In the genomic region with DNA sequence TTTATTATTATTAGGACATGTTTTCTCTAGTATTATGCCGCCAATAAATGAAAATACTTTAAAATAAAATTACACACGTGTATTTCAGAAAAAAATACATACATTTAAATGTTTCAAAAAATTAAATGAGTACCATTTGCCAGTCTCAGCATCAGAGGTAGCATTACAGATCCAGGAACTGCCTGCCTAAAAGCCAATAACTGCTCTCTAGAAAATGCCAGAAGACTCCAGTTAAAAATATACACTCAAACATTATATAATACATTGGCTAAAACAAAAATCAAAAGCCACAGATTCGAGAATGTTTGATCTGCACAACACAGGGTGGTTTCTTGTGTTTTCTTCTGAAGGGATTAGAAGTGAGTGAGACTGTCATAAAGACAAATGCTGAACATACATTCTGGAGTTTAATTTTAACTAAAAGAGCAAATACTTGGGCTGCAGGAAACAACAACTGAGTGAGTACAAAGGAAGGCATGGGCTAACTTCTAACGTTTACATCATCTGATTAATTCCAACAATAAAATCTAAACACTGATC, we compare ENCODE assay signal across 9 cellular contexts.
DNase-seq lines count a peak whose midpoint lies in the region; ATAC-seq and TF ChIP-seq lines count a peak whose summit lies in the region.
"Had no signal": no experiment of that assay in that cellular context is flagged by ENCODE, and none has a peak within 500 bp of the region (broad histone marks: within the 10 kb centered on the region; RNA-seq: fewer than 3 reads in every experiment).

No MANE protein-coding gene starts in this region.

- H2AFZ ChIP-seq in HCT116 (ENCODE audit: low read depth, low read length, poor library complexity, severe bottlenecking) (no peak overlapping the region), hepatocyte (no peak overlapping the region)

- peaks cover 8% of the 10 kb centered on the region; the same call in 1 of the 2 replicates for H3K79me2 ChIP-seq in HCT116 (ENCODE audit: insufficient read depth, low read length)
- H3K79me2 ChIP-seq in hepatocyte: peaks cover 84% of the 10 kb centered on the region

- no peaks in the 10 kb centered on the region for H3K27me3 Mint-ChIP-seq in WTC11 (ENCODE audit: low read depth)

- peaks cover 4% of the 10 kb centered on the region for H3K9me3 Mint-ChIP-seq in WTC11

- POLR2A ChIA-PET in HCT116 (lab: Charles Lee) (no interaction called here), WTC11 (lab: Charles Lee) (interaction anchor here (0.7 to 1.0 kb wide), 3 partner anchors 9 to 287 kb away, joined by 3 to 4 read pairs (median 3); no protein-coding TSS in a partner anchor)

- CTCF ChIA-PET in HCT116 (lab: Charles Lee): no interaction called here
- CTCF ChIA-PET in WTC11 (lab: Charles Lee): interaction anchor here (0.6 to 1.3 kb wide), 2 partner anchors 142 to 360 kb away, joined by 4 read pairs; no protein-coding TSS in a partner anchor

- H3K4me1 ChIP-seq in HCT116 (ENCODE audit: control insufficient read depth in 1 of 2, insufficient read depth in 2 of 2, low read length in 2 of 2): peaks cover 0 to 31% of the 10 kb centered on the region in 2 experiments; a peak in 2 of 4 replicates
- peaks cover 18% of the 10 kb centered on the region for H3K4me1 ChIP-seq in hepatocyte (ENCODE audit: insufficient read depth)
- peaks cover 10 to 12% (median 10%) of the 10 kb centered on the region in 3 donors for H3K4me1 ChIP-seq in skeletal muscle tissue (ENCODE audit: control insufficient read depth in 3 of 3, insufficient read depth in 3 of 3, low read length in 3 of 3)

- ATAC-seq in HCT116 (no peak), WTC11 (no peak; the same call in 1 of the 2 replicates), GM19452 (IDR thresholded peaks at IDR 0.05; ENCODE audit: unreplicated experiment) (no peak)

- no peak overlapping the region for H3K4me3 ChIP-seq in HCT116 (replicated peaks in 1 of 2; ENCODE audit: low read depth in 1 of 2, low read length in 2 of 2)
- no peak overlapping the region for H3K4me3 ChIP-seq in hepatocyte
- peak overlapping the region in 1 of 3 donors; percentile 5 for H3K4me3 ChIP-seq in skeletal muscle tissue (ENCODE audit: low read length in 3 of 3)

- TF ChIP-seq CTCF in HCT116 (IDR thresholded peaks at IDR 0.05 in 2 of 3, conservative IDR thresholded peaks at IDR 0.05 in 1 of 3; ENCODE audit: borderline replicate concordance in 1 of 3, insufficient read depth in 1 of 3, low read depth in 2 of 3, low read length in 2 of 3): no peak
- no peak for TF ChIP-seq CTCF in WTC11 (IDR thresholded peaks at IDR 0.05)
- no peak for TF ChIP-seq CTCF in hepatocyte (IDR thresholded peaks at IDR 0.05; ENCODE audit: poor library complexity)

- DNase-seq in HCT116 (ENCODE audit: low read depth, low spot score) (no peak), WTC11 (ENCODE audit: low spot score) (no peak), hepatocyte (ENCODE audit: low spot score) (no peak), NCI-H1048 (lab: John Stamatoyannopoulos, UW) (no peak), RPMI8226 (no peak), NCI-H526 (lab: John Stamatoyannopoulos, UW) (no peak)
- DNase-seq: erythroblast had no signal

- TF ChIP-seq RAD21 in HCT116 (IDR thresholded peaks at IDR 0.05; ENCODE audit: low read depth): no peak

- H3K27me3 ChIP-seq in HCT116 (ENCODE audit: insufficient read depth, low read length): no peaks in the 10 kb centered on the region
- no peaks in the 10 kb centered on the region for H3K27me3 ChIP-seq in hepatocyte
- H3K27me3 ChIP-seq in skeletal muscle tissue (ENCODE audit: control insufficient read depth in 3 of 3, insufficient read depth in 3 of 3, low read length in 3 of 3): no peaks in the 10 kb centered on the region

- H3K9ac ChIP-seq in HCT116 (ENCODE audit: low read length) (no peak overlapping the region), skeletal muscle tissue (ENCODE audit: low read depth in 1 of 3, low read length in 3 of 3) (peak overlapping the region in 1 of 3 donors; percentile 40)

- RAD21 ChIA-PET in HCT116 (lab: Charles Lee; ENCODE audit: low non-redundant PET in 1 of 2, low total read pairs in 2 of 2, uncharacterized antibody in 2 of 2, unreplicated experiment in 2 of 2): no interaction called here

- peak overlapping the region; percentile 50 for H3K4me3 Mint-ChIP-seq in WTC11

- H3K27ac ChIP-seq in HCT116 (ENCODE audit: low read depth, low read length): peak overlapping the region; percentile 22; the same call in 1 of the 2 replicates
- H3K27ac ChIP-seq in hepatocyte: peak overlapping the region; percentile 83
- H3K27ac ChIP-seq in skeletal muscle tissue (ENCODE audit: low read depth, low read length): peak overlapping the region; percentile 10

- 31% methylated on average over 4 of the region's 4 CpGs for WGBS in hepatocyte (ENCODE audit: low lambda C conversion rate, missing lambda C conversion rate)

- intact Hi-C loops in HCT116 (cut with micrococcal nuclease): loop anchor here (10.0 kb wide), 1 partner anchor 737 kb away; no protein-coding TSS in a partner anchor

- peaks cover 3% of the 10 kb centered on the region for H3K36me3 Mint-ChIP-seq in WTC11

- no peaks in the 10 kb centered on the region; the same call in 1 of the 2 replicates for H3K9me2 ChIP-seq in HCT116 (ENCODE audit: insufficient read depth)
- no peaks in the 10 kb centered on the region for H3K9me2 ChIP-seq in hepatocyte (replicated peaks; ENCODE audit: insufficient read depth)

- H3K27ac Mint-ChIP-seq in WTC11: peak overlapping the region; percentile 90

- H3K9me3 ChIP-seq in HCT116 (ENCODE audit: control insufficient read depth in 1 of 2, insufficient read depth in 1 of 2, low read depth in 1 of 2, low read length in 2 of 2): no peaks in the 10 kb centered on the region
- H3K9me3 ChIP-seq in hepatocyte (ENCODE audit: low read depth): no peaks in the 10 kb centered on the region
- no peaks in the 10 kb centered on the region for H3K9me3 ChIP-seq in skeletal muscle tissue (ENCODE audit: control insufficient read depth in 3 of 3, low read length in 3 of 3)

- H3K4me1 Mint-ChIP-seq in WTC11: peaks cover 48% of the 10 kb centered on the region

- no peak for TF ChIP-seq POLR2A in HCT116 (IDR thresholded peaks at IDR 0.05; ENCODE audit: borderline replicate concordance, extremely low read depth, insufficient read depth, insufficient read length)

- BruUV-seq in HCT116 (replicated peaks; lab: Mats Ljungman, UMichigan): no TSS peak

- H3K36me3 ChIP-seq in HCT116 (ENCODE audit: control insufficient read depth in 1 of 2, insufficient read depth in 2 of 2, low read length in 2 of 2) (no peaks in the 10 kb centered on the region), hepatocyte (replicated peaks; ENCODE audit: insufficient read depth, low read depth) (no peaks in the 10 kb centered on the region), skeletal muscle tissue (ENCODE audit: control insufficient read depth in 3 of 3, insufficient read depth in 3 of 3, low read length in 3 of 3) (no peaks in the 10 kb centered on the region)

- no peaks in the 10 kb centered on the region; the same call in 1 of the 2 replicates for H4K20me1 ChIP-seq in HCT116 (ENCODE audit: insufficient read depth)
- no peaks in the 10 kb centered on the region for H4K20me1 ChIP-seq in hepatocyte (ENCODE audit: insufficient read depth, poor library complexity, severe bottlenecking)

- H3K4me2 ChIP-seq in HCT116 (ENCODE audit: low read length) (no peak overlapping the region), hepatocyte (peak overlapping the region; percentile 60)

TF ChIP-seq in HCT116, 20 proteins besides CTCF, POLR2A, EP300 and RAD21 (continues in another document):
- TF ChIP-seq EZH2 (IDR thresholded peaks at IDR 0.05): no peak
- TF ChIP-seq EZH2phosphoT487 (IDR thresholded peaks at IDR 0.05; ENCODE audit: borderline replicate concordance): no peak
- TF ChIP-seq JUND (IDR thresholded peaks at IDR 0.05): no peak
- TF ChIP-seq POLR2AphosphoS5 (IDR thresholded peaks at IDR 0.05; ENCODE audit: low read depth, low read length): no peak
- TF ChIP-seq, protein P1, sequence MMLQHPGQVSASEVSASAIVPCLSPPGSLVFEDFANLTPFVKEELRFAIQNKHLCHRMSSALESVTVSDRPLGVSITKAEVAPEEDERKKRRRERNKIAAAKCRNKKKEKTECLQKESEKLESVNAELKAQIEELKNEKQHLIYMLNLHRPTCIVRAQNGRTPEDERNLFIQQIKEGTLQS (IDR thresholded peaks at IDR 0.05): no peak
- no peak for TF ChIP-seq ZNF274 (IDR thresholded peaks at IDR 0.05; ENCODE audit: low read depth, low read length)
- no peak for TF ChIP-seq EGR1 (IDR thresholded peaks at IDR 0.05; ENCODE audit: low read depth)
- no peak for TF ChIP-seq FOSL1 (IDR thresholded peaks at IDR 0.05; ENCODE audit: low read depth)
- no peak for TF ChIP-seq YY1 (IDR thresholded peaks at IDR 0.05; ENCODE audit: extremely low read depth, insufficient replicate concordance, low read depth, low read length)
- no peak for TF ChIP-seq ELF1 (IDR thresholded peaks at IDR 0.05; ENCODE audit: borderline replicate concordance, low read depth)

TF ChIP-seq in WTC11, 78 proteins besides CTCF, POLR2A, EP300 and RAD21 (continues in another document):
- TF ChIP-seq SMAD4 (CRISPR knock-in tag; IDR thresholded peaks at IDR 0.05) (no peak), GABPB1 (CRISPR knock-in tag; IDR thresholded peaks at IDR 0.05) (peak; percentile 62)
- TF ChIP-seq, protein P2, sequence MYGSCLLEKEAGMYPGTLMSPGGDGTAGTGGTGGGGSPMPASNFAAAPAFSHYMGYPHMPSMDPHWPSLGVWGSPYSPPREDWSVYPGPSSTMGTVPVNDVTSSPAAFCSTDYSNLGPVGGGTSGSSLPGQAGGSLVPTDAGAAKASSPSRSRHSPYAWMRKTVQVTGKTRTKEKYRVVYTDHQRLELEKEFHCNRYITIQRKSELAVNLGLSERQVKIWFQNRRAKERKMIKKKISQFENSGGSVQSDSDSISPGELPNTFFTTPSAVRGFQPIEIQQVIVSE (CRISPR knock-in tag; IDR thresholded peaks at IDR 0.05; ENCODE audit: borderline replicate concordance): no peak

Comparison
In these comparisons a context has a peak if more than half of its experiments do, and no peak if none do; other contexts are left out.
1. H3K27ac ChIP-seq: peak in every context shown above with its lines; median percentile 83 in hepatocyte; 22 in HCT116; 10 in skeletal muscle tissue.